ENCODE assay signal across 11 cellular contexts in the genomic region with DNA sequence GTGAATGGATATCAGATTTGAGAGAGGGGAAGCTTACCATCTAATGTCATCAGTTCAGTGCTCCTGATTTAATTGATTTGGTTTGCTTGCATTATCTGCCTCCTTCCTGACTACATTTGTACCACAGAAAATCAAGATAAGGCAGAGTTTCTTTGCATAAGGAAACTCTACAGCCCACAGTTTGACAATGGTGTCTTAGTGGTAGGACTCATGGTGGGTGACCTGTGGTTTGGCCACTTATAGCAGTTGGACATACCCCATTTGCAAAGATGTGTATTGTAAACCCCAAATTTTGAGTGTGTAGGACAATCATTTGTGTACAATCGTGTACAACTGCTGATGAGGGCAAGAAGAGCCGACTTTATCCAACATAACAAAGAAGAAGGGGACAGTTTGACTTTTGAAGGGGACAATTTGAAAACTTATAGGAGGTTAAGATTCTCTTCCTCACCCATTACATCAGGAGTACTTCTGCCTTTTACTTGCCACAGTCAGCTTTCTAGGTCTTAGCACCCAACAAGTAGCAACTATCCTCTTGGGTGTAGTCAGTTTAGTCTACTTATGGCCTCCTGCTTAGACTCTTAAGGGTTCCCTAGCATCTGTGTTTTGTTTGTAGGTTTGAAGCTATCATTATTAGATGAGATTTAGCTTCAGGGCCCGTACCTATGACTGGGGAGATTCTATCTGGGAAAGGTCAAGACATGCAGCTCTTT. TPM values are rescaled to one million over a fixed set of nuclear protein-coding genes. Genes with fewer than 3 reads are reported as not detected.
DNase-seq lines count a peak whose midpoint lies in the region; FAIRE-seq and TF ChIP-seq lines count a peak whose summit lies in the region.
"Had no signal": no experiment of that assay in that cellular context is flagged by ENCODE, and none has a peak within 500 bp of the region (broad histone marks: within the 10 kb centered on the region; RNA-seq: fewer than 3 reads in every experiment).

No MANE protein-coding gene starts in this region.

- CTCF ChIA-PET in CD8-positive, alpha-beta memory T cell (lab: Charles Lee) = interaction anchor here (1.0 to 5.5 kb wide), 4 partner anchors 17 to 81 kb away, joined by 3 to 26 read pairs (median 7); no protein-coding TSS in a partner anchor
- CTCF ChIA-PET in OCI-LY7 (lab: Charles Lee; ENCODE audit: unreplicated experiment) = no interaction called here

- peak overlapping the region; percentile 81 for H3K4me3 ChIP-seq in CD8-positive, alpha-beta memory T cell (ENCODE audit: low read length)
- H3K4me3 ChIP-seq in OCI-LY7 (ENCODE audit: low read depth, low read length, poor library complexity, severe bottlenecking) (peak overlapping the region; percentile 94), skeletal muscle satellite cell (ENCODE audit: low read length) (peak overlapping the region; percentile 22), BE2C (ENCODE audit: low read depth, low read length) (no peak overlapping the region), testis (no peak overlapping the region)
- H3K4me3 ChIP-seq in effector memory CD4-positive, alpha-beta T cell (ENCODE audit: insufficient read depth, low read depth, low read length, poor library complexity, severe bottlenecking) = peak overlapping the region; percentile 35
- H3K4me3 ChIP-seq: hepatocyte had no signal

- peaks cover 21% of the 10 kb centered on the region; the same call in 1 of the 2 replicates for H4K20me1 ChIP-seq in OCI-LY7 (ENCODE audit: insufficient read depth, low read length)

- H3K27me3 Mint-ChIP-seq in CD8-positive, alpha-beta memory T cell = no peaks in the 10 kb centered on the region

- no peaks in the 10 kb centered on the region for H3K9me3 ChIP-seq in CD8-positive, alpha-beta memory T cell (ENCODE audit: low read length)
- no peaks in the 10 kb centered on the region for H3K9me3 ChIP-seq in OCI-LY7 (ENCODE audit: low read length)
- H3K9me3 ChIP-seq in effector memory CD4-positive, alpha-beta T cell (ENCODE audit: control insufficient read depth, low read length) = no peaks in the 10 kb centered on the region
- H3K9me3 ChIP-seq in skeletal muscle satellite cell (replicated peaks; ENCODE audit: low read length) = no peaks in the 10 kb centered on the region
- H3K9me3 ChIP-seq in BE2C = no peaks in the 10 kb centered on the region
- no peaks in the 10 kb centered on the region for H3K9me3 ChIP-seq in testis

- H3K4me1 ChIP-seq in CD8-positive, alpha-beta memory T cell (ENCODE audit: insufficient read depth, low read length) = peaks cover 71% of the 10 kb centered on the region
- peaks cover 85% of the 10 kb centered on the region for H3K4me1 ChIP-seq in OCI-LY7 (ENCODE audit: insufficient read depth, low read length, poor library complexity, severe bottlenecking)
- peaks cover 51% of the 10 kb centered on the region for H3K4me1 ChIP-seq in effector memory CD4-positive, alpha-beta T cell (ENCODE audit: control insufficient read depth, insufficient read depth, low read length, poor library complexity, severe bottlenecking)
- peaks cover 79% of the 10 kb centered on the region for H3K4me1 ChIP-seq in skeletal muscle satellite cell (ENCODE audit: control insufficient read depth, insufficient read depth, low read length)
- no peaks in the 10 kb centered on the region for H3K4me1 ChIP-seq in BE2C
- no peaks in the 10 kb centered on the region for H3K4me1 ChIP-seq in testis

- intact Hi-C loops in OCI-LY7 (cut with micrococcal nuclease; ENCODE audit: unreplicated experiment) (no loop called here), testis (cut with DNase I; ENCODE audit: low total_unique reads) (no loop called here)

- FAIRE-seq in D721Med (lab: Jason Lieb, UNC) = no peak

- H3K36me3 ChIP-seq in CD8-positive, alpha-beta memory T cell (ENCODE audit: insufficient read depth, low read length) = no peaks in the 10 kb centered on the region
- peaks cover 16% of the 10 kb centered on the region; the same call in 1 of the 2 replicates for H3K36me3 ChIP-seq in OCI-LY7 (ENCODE audit: insufficient read depth, low read length)
- no peaks in the 10 kb centered on the region for H3K36me3 ChIP-seq in effector memory CD4-positive, alpha-beta T cell (ENCODE audit: control insufficient read depth, insufficient read depth, low read length)
- H3K36me3 ChIP-seq in skeletal muscle satellite cell (ENCODE audit: insufficient read depth, low read length) = peaks cover under 1% of the 10 kb centered on the region
- H3K36me3 ChIP-seq in BE2C = no peaks in the 10 kb centered on the region
- H3K36me3 ChIP-seq in testis (ENCODE audit: low read depth, missing control alignments) = no peaks in the 10 kb centered on the region

- BruUV-seq in OCI-LY7 (replicated peaks; lab: Mats Ljungman, UMichigan) = no TSS peak

- H3K4me2 ChIP-seq in OCI-LY7 (ENCODE audit: low read length) (peak overlapping the region; percentile 88), skeletal muscle satellite cell (ENCODE audit: low read length) (peak overlapping the region; percentile 79)
- H3K4me2 ChIP-seq: hepatocyte, KMS-11 had no signal

- DNase-seq in CD8-positive, alpha-beta memory T cell = no peak
- DNase-seq in OCI-LY7 (ENCODE audit: low spot score) (no peak), BE2C (no peak), testis (no peak), AG08395 (ENCODE audit: low spot score) (no peak), D721Med (ENCODE audit: insufficient read length, low spot score) (no peak)
- DNase-seq in effector memory CD4-positive, alpha-beta T cell = no peak
- DNase-seq: activated CD4-positive, CD25-positive, alpha-beta regulatory T cell treated with anti-CD3 and anti-CD28 coated beads, Interleukin-2, amount 50 U/mL, for 72 hours had no signal

- H3K4me3 Mint-ChIP-seq in CD8-positive, alpha-beta memory T cell = peak overlapping the region; percentile 92 to 97 (median 97)

- TF ChIP-seq POLR2A in testis (IDR thresholded peaks at IDR 0.05) = no peak

- H3K36me3 Mint-ChIP-seq in CD8-positive, alpha-beta memory T cell = peaks cover 0 to 38% (median 5%) of the 10 kb centered on the region in 3 donors

- no peak overlapping the region for H3K27ac ChIP-seq in CD8-positive, alpha-beta memory T cell (ENCODE audit: low read depth, low read length)
- peak overlapping the region; percentile 69 for H3K27ac ChIP-seq in OCI-LY7 (ENCODE audit: low read depth, low read length, poor library complexity, severe bottlenecking)
- H3K27ac ChIP-seq in effector memory CD4-positive, alpha-beta T cell (ENCODE audit: insufficient read depth, low read length, poor library complexity, severe bottlenecking) = peak overlapping the region; percentile 67
- no peak overlapping the region for H3K27ac ChIP-seq in testis
- H3K27ac ChIP-seq: hepatocyte, KMS-11 had no signal

- H3K9me2 ChIP-seq in OCI-LY7 (ENCODE audit: insufficient read depth, low read length) = no peaks in the 10 kb centered on the region

- WGBS in testis, 2 donors = 70 to 82% methylated on average over 3 of the region's 3 CpGs

- H2AFZ ChIP-seq in OCI-LY7 (ENCODE audit: low read length) = no peak overlapping the region
- H2AFZ ChIP-seq: hepatocyte had no signal

- no peaks in the 10 kb centered on the region for H3K27me3 ChIP-seq in CD8-positive, alpha-beta memory T cell (ENCODE audit: insufficient read depth, low read length, poor library complexity, severe bottlenecking)
- no peaks in the 10 kb centered on the region for H3K27me3 ChIP-seq in effector memory CD4-positive, alpha-beta T cell (replicated peaks; ENCODE audit: control insufficient read depth, insufficient read depth, low read length, poor library complexity, severe bottlenecking)
- H3K27me3 ChIP-seq in skeletal muscle satellite cell (ENCODE audit: control insufficient read depth, insufficient read depth, low read length) = no peaks in the 10 kb centered on the region
- H3K27me3 ChIP-seq in BE2C = no peaks in the 10 kb centered on the region
- no peaks in the 10 kb centered on the region for H3K27me3 ChIP-seq in testis
- H3K27me3 ChIP-seq: hepatocyte had no signal

- peak overlapping the region; percentile 85 to 99 (median 90) for H3K27ac Mint-ChIP-seq in CD8-positive, alpha-beta memory T cell

- POLR2A ChIA-PET in CD8-positive, alpha-beta memory T cell (lab: Charles Lee) = interaction anchor here (0.6 to 1.7 kb wide), 4 partner anchors 12 to 77 kb away, joined by 4 to 9 read pairs (median 5); no protein-coding TSS in a partner anchor
- POLR2A ChIA-PET in OCI-LY7 (lab: Charles Lee) = interaction anchor here (0.5 to 7.6 kb wide), 12 partner anchors 8 to 1781 kb away, joined by 3 to 76 read pairs (median 3); no protein-coding TSS in a partner anchor

- peaks cover 100% of the 10 kb centered on the region for H3K79me2 ChIP-seq in OCI-LY7 (ENCODE audit: insufficient read depth, low read depth, low read length)

- no peak overlapping the region for H3K9ac ChIP-seq in skeletal muscle satellite cell (ENCODE audit: low read depth, low read length)
- H3K9ac ChIP-seq: KMS-11 had no signal

- TF ChIP-seq CTCF in OCI-LY7 (conservative IDR thresholded peaks at IDR 0.05; ENCODE audit: low read length) (no peak), BE2C (IDR thresholded peaks at IDR 0.05; ENCODE audit: low read depth, low read length) (no peak), testis (IDR thresholded peaks at IDR 0.05) (no peak), D721Med (IDR thresholded peaks at IDR 0.05; ENCODE audit: insufficient read depth, missing control alignments) (no peak)

- H3K4me1 Mint-ChIP-seq in CD8-positive, alpha-beta memory T cell = peaks cover 80 to 89% (median 83%) of the 10 kb centered on the region in 3 donors

- H3K9me3 Mint-ChIP-seq in CD8-positive, alpha-beta memory T cell = no peaks in the 10 kb centered on the region

RNA-seq across cellular contexts. Expression of gene TGFBR2, which starts 6.2 kb away (rescaled TPM):
- 10 to 100 TPM; 55.3 to 56.3 TPM for total RNA-seq in CD8-positive, alpha-beta memory T cell
- 108 TPM for polyA plus RNA-seq in CD8-positive, alpha-beta memory T cell
- 28.1 and 29.6 TPM in 2 replicates for total RNA-seq in OCI-LY7 (2014; rRNA removed; shearing (Covaris generic))
- total RNA-seq in OCI-LY7 (2022) (25.2 and 29.5 TPM in 2 replicates), testis (10 to 100 TPM; 18.7 to 26.1 TPM)
- total RNA-seq in skeletal muscle satellite cell (2012; rRNA removed) = 301 and 350 TPM in 2 replicates
- polyA plus RNA-seq in BE2C (2012; ENCODE audit: insufficient read depth, insufficient read length, low read depth) = 2.3 TPM
- polyA plus RNA-seq in testis (ENCODE audit: insufficient read depth, low read depth, low replicate concordance) = 35.3 TPM

Comparison
In these comparisons a context has a peak if more than half of its experiments do, and no peak if none do; other contexts are left out.
1. H3K27ac ChIP-seq: peak in OCI-LY7 (single experiment) and effector memory CD4-positive, alpha-beta T cell (single experiment); none in CD8-positive, alpha-beta memory T cell (single experiment) and testis (0 of 2).
2. H3K4me3 ChIP-seq: peak in CD8-positive, alpha-beta memory T cell (single experiment), OCI-LY7 (single experiment), effector memory CD4-positive, alpha-beta T cell (single experiment) and skeletal muscle satellite cell (single experiment); none in BE2C (single experiment) and testis (0 of 2).